In the genomic region with DNA sequence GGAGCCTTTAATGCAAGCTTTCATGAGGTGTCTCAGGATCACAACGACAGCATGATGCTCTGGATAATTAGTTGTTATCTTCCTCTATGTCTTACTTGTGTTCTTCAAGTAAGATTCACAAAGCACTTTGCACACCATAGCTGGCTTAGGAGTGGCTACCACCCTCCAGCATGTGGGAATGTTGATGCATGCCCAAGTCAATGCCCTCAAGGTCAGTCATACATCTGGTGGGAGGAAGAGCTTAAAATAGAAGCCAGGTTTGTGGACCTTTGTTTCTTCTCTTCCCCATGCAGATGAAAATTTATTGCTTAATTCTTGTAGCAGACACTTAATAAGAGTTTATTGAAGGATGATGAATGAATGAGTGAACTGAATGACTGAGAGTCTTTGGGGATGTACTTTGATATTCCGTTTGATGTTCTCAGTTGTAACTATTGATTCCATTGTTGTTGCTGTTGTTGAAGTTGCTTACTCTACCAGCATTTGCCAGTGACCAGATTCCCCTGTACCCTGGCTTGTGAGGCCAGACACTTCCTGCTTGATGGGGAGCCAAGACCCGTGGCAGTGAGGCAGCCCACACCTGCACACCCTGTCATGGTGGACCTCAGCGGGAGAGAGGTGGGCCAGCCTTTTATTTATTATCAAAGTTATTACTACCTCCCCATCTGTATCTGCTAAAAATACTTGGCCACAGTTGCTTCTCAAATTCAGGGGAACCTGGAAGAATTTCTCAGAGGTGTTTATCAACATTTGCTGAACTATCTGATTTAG, we compare ENCODE assay signal across 14 cellular contexts.
DNase-seq lines count a peak whose midpoint lies in the region; ATAC-seq and TF ChIP-seq lines count a peak whose summit lies in the region.
"Had no signal": no experiment of that assay in that cellular context is flagged by ENCODE, and none has a peak within 500 bp of the region (broad histone marks: within the 10 kb centered on the region; RNA-seq: fewer than 3 reads in every experiment).

No MANE protein-coding gene starts in this region.

- no peak overlapping the region for H2BK5ac ChIP-seq in H9 (ENCODE audit: insufficient read length, low read length)

- H3T11ph ChIP-seq in H9 (ENCODE audit: low read length), result no peak overlapping the region

- intact Hi-C loops in breast epithelium (cut with DNase I; ENCODE audit: low total_unique reads) (loop anchor here (1.0 kb wide), 1 partner anchor 29 kb away; no protein-coding TSS in a partner anchor), testis (cut with DNase I; ENCODE audit: low total_unique reads) (no loop called here)

- no peaks in the 10 kb centered on the region for H3K36me3 Mint-ChIP-seq in immature natural killer cell
- H3K36me3 Mint-ChIP-seq in H9 (ENCODE audit: insufficient read depth in 1 of 3, low read depth in 3 of 3), result no peaks in the 10 kb centered on the region
- H3K36me3 Mint-ChIP-seq in natural killer cell treated with Interleukin-12 subunit alpha and Interleukin-12 subunit beta and Interleukin-15 and Interleukin-18, amount 100 ng/mL, for 72 hours, result no peaks in the 10 kb centered on the region
- H3K36me3 Mint-ChIP-seq: stimulated activated memory B cell treated with anti-CD40 and anti-IgM and Interleukin-4, amounts not matched to agents 10 μg/mL and 1 μg/mL and 100 μg/mL, for 72 hours had no signal

- H3K79me2 ChIP-seq in H9 (ENCODE audit: insufficient read depth, low read length), result no peaks in the 10 kb centered on the region

- no peak overlapping the region for H3K14ac ChIP-seq in H9 (ENCODE audit: insufficient read depth, low read length)

- H3K79me1 ChIP-seq in H9 (ENCODE audit: insufficient read depth, low read depth, low read length, poor library complexity, severe bottlenecking), result no peaks in the 10 kb centered on the region

- H2BK20ac ChIP-seq in H9 (ENCODE audit: low read depth, low read length, poor library complexity, severe bottlenecking), result no peak overlapping the region

- no peak for TF ChIP-seq CTCF in breast epithelium (IDR thresholded peaks at IDR 0.05)
- TF ChIP-seq CTCF in testis (IDR thresholded peaks at IDR 0.05), result no peak
- no peak for TF ChIP-seq CTCF in H9 (conservative IDR thresholded peaks at IDR 0.05)

- ATAC-seq in natural killer cell treated with Interleukin-12 subunit alpha and Interleukin-12 subunit beta and Interleukin-15 and Interleukin-18, amount 100 ng/mL, for 72 hours, result no peak
- no peak for ATAC-seq in GM18517 (IDR thresholded peaks at IDR 0.05; ENCODE audit: unreplicated experiment)
- ATAC-seq: Panc1; stimulated activated memory B cell treated with anti-CD40 and anti-IgM and Interleukin-4, amounts not matched to agents 10 μg/mL and 1 μg/mL and 100 μg/mL, for 72 hours had no signal

- H3K9me3 Mint-ChIP-seq in immature natural killer cell (no peaks in the 10 kb centered on the region), H9 (no peaks in the 10 kb centered on the region)
- no peaks in the 10 kb centered on the region for H3K9me3 Mint-ChIP-seq in natural killer cell treated with Interleukin-12 subunit alpha and Interleukin-12 subunit beta and Interleukin-15 and Interleukin-18, amount 100 ng/mL, for 72 hours
- H3K9me3 Mint-ChIP-seq: stimulated activated memory B cell treated with anti-CD40 and anti-IgM and Interleukin-4, amounts not matched to agents 10 μg/mL and 1 μg/mL and 100 μg/mL, for 72 hours had no signal

- H3K27me3 ChIP-seq in breast epithelium, result no peaks in the 10 kb centered on the region
- H3K27me3 ChIP-seq in testis, result no peaks in the 10 kb centered on the region
- H3K27me3 ChIP-seq in H9 (ENCODE audit: insufficient read depth, low read length), result no peaks in the 10 kb centered on the region
- H3K27me3 ChIP-seq: brain microvascular endothelial cell had no signal

- no peaks in the 10 kb centered on the region for H4K20me1 ChIP-seq in H9 (ENCODE audit: control insufficient read depth, insufficient read depth, insufficient read length)

- H3K27ac ChIP-seq in breast epithelium (peak overlapping the region; percentile 74 to 80), testis (peak overlapping the region; percentile 31 to 65), H9 (ENCODE audit: insufficient read length, low read depth, low read length) (no peak overlapping the region)
- H3K27ac ChIP-seq: 22Rv1 had no signal

- H3K4me3 Mint-ChIP-seq in immature natural killer cell (no peak overlapping the region), H9 (no peak overlapping the region)
- H3K4me3 Mint-ChIP-seq in natural killer cell treated with Interleukin-12 subunit alpha and Interleukin-12 subunit beta and Interleukin-15 and Interleukin-18, amount 100 ng/mL, for 72 hours, result no peak overlapping the region
- H3K4me3 Mint-ChIP-seq: stimulated activated memory B cell treated with anti-CD40 and anti-IgM and Interleukin-4, amounts not matched to agents 10 μg/mL and 1 μg/mL and 100 μg/mL, for 72 hours had no signal

- H3K9ac ChIP-seq in H9 (ENCODE audit: extremely low read depth, insufficient read length, low read length), result no peak overlapping the region

- no peak overlapping the region for H3K56ac ChIP-seq in H9 (ENCODE audit: insufficient read length, low read depth, low read length)

- no peak overlapping the region for H2BK15ac ChIP-seq in H9 (ENCODE audit: low read depth, low read length)

- no peaks in the 10 kb centered on the region for H3K9me3 ChIP-seq in breast epithelium
- no peaks in the 10 kb centered on the region for H3K9me3 ChIP-seq in testis
- H3K9me3 ChIP-seq in H9 (ENCODE audit: control insufficient read depth, low read depth, low read length), result no peaks in the 10 kb centered on the region

- no peak overlapping the region for H2AK5ac ChIP-seq in H9 (ENCODE audit: insufficient read length, low read length)

- H3K4me1 ChIP-seq in breast epithelium (peaks cover 0 to 6% of the 10 kb centered on the region in 2 donors), testis (peaks cover 26% of the 10 kb centered on the region), H9 (ENCODE audit: insufficient read depth, low read length) (no peaks in the 10 kb centered on the region)

- DNase-seq in DMS53 (lab: John Stamatoyannopoulos, UW), result peak; percentile 6
- no peak for DNase-seq in DMS53 treated with DMSO at 0.1 percent for 48 hours (lab: John Stamatoyannopoulos, UW; ENCODE audit: unreplicated experiment)
- DNase-seq in breast epithelium (ENCODE audit: low spot score in 2 of 2), result no peak
- DNase-seq in immature natural killer cell, result no peak
- no peak for DNase-seq in testis
- DNase-seq in H9, result no peak
- no peak for DNase-seq in natural killer cell treated with Interleukin-12 subunit alpha and Interleukin-12 subunit beta and Interleukin-15 and Interleukin-18, amount 100 ng/mL, for 72 hours (ENCODE audit: low spot score)
- DNase-seq: brain microvascular endothelial cell, DMS 273 treated with DMSO at 0.1 percent for 48 hours, HCEC 1CT had no signal

- H2BK12ac ChIP-seq in H9 (ENCODE audit: insufficient read length, low read depth, low read length), result no peak overlapping the region

- no peak overlapping the region for H4K91ac ChIP-seq in H9 (ENCODE audit: insufficient read length, low read depth, low read length)

- H4K8ac ChIP-seq in H9 (replicated peaks; ENCODE audit: insufficient read length, low read depth, low read length), result no peak overlapping the region

- TF ChIP-seq POLR2A in breast epithelium (IDR thresholded peaks at IDR 0.05) (no peak), testis (IDR thresholded peaks at IDR 0.05) (no peak)

- 74 to 86% methylated on average over 4 of the region's 4 CpGs for WGBS in testis, 2 donors
- WGBS in H9 (ENCODE audit: extremely low coverage, insufficient read length, low lambda C conversion rate), result no CpG with 5 or more reads among the region's 4 CpGs

- H3K27ac Mint-ChIP-seq in immature natural killer cell (peak overlapping the region in 5 of 6 donors; percentile 67 to 92 (median 91)), H9 (no peak overlapping the region; a peak in 1 of 7 replicates)
- peak overlapping the region in 1 of 2 donors; percentile 53 for H3K27ac Mint-ChIP-seq in natural killer cell treated with Interleukin-12 subunit alpha and Interleukin-12 subunit beta and Interleukin-15 and Interleukin-18, amount 100 ng/mL, for 72 hours
- H3K27ac Mint-ChIP-seq: stimulated activated memory B cell treated with anti-CD40 and anti-IgM and Interleukin-4, amounts not matched to agents 10 μg/mL and 1 μg/mL and 100 μg/mL, for 72 hours had no signal

- no peaks in the 10 kb centered on the region for H3K36me3 ChIP-seq in breast epithelium
- H3K36me3 ChIP-seq in testis (ENCODE audit: low read depth, missing control alignments), result no peaks in the 10 kb centered on the region
- H3K36me3 ChIP-seq: brain microvascular endothelial cell had no signal

- H3K23me2 ChIP-seq in H9 (ENCODE audit: insufficient read length, low read depth, low read length, poor library complexity, severe bottlenecking), result no peaks in the 10 kb centered on the region

- no peak overlapping the region for H3K4me2 ChIP-seq in H9 (ENCODE audit: insufficient read depth, insufficient read length, low read length)

- no peak overlapping the region for H3K18ac ChIP-seq in H9 (ENCODE audit: insufficient read length, low read depth, low read length)

- H3K23ac ChIP-seq in H9 (ENCODE audit: insufficient read length, low read depth, low read length), result no peak overlapping the region

- no peak overlapping the region for H2AFZ ChIP-seq in H9 (ENCODE audit: low read length)

- H3K4me3 ChIP-seq in breast epithelium (no peak overlapping the region), testis (no peak overlapping the region)

- no peak overlapping the region for H2BK120ac ChIP-seq in H9 (ENCODE audit: low read depth, low read length, poor library complexity, severe bottlenecking)

- H3K4ac ChIP-seq in H9 (ENCODE audit: low read depth, low read length), result no peak overlapping the region

- H3K27me3 Mint-ChIP-seq in immature natural killer cell (ENCODE audit: low read depth in 3 of 3), result peaks cover 0 to 5% (median 5%) of the 10 kb centered on the region in 3 donors
- no peaks in the 10 kb centered on the region for H3K27me3 Mint-ChIP-seq in H9 (ENCODE audit: low read depth)
- peaks cover 0 to 3% of the 10 kb centered on the region in 2 donors for H3K27me3 Mint-ChIP-seq in natural killer cell treated with Interleukin-12 subunit alpha and Interleukin-12 subunit beta and Interleukin-15 and Interleukin-18, amount 100 ng/mL, for 72 hours
- H3K27me3 Mint-ChIP-seq: stimulated activated memory B cell treated with anti-CD40 and anti-IgM and Interleukin-4, amounts not matched to agents 10 μg/mL and 1 μg/mL and 100 μg/mL, for 72 hours had no signal

- H4K5ac ChIP-seq in H9 (ENCODE audit: insufficient read length, low read depth, low read length), result no peak overlapping the region

- H3K4me1 Mint-ChIP-seq in immature natural killer cell, result peaks cover 15 to 29% of the 10 kb centered on the region in 2 donors
- peaks cover 11 to 15% of the 10 kb centered on the region in 2 experiments for H3K4me1 Mint-ChIP-seq in H9
- peaks cover 6 to 10% of the 10 kb centered on the region in 2 donors for H3K4me1 Mint-ChIP-seq in natural killer cell treated with Interleukin-12 subunit alpha and Interleukin-12 subunit beta and Interleukin-15 and Interleukin-18, amount 100 ng/mL, for 72 hours (ENCODE audit: low read depth in 2 of 2)

Comparison
In these comparisons a context has a peak if more than half of its experiments do, and no peak if none do; other contexts are left out.
1. H3K27ac Mint-ChIP-seq: peak in immature natural killer cell (5 of 6); none in H9 (0 of 3).